In genomic region chr13:60617863-60618733, GRCh38 we compare ENCODE assay signal across 11 cellular contexts.
DNase-seq lines count a peak whose midpoint lies in the region; ATAC-seq and TF ChIP-seq lines count a peak whose summit lies in the region.
"Had no signal": no experiment of that assay in that cellular context is flagged by ENCODE, and none has a peak within 500 bp of the region (broad histone marks: within the 10 kb centered on the region; RNA-seq: fewer than 3 reads in every experiment).

No MANE protein-coding gene starts in this region.

- no peak overlapping the region for H3K27ac ChIP-seq in OCI-LY1 (ENCODE audit: low read depth, low read length, poor library complexity, severe bottlenecking)
- H3K27ac ChIP-seq: coronary artery had no signal

- H3K4me1 ChIP-seq in OCI-LY1 (ENCODE audit: insufficient read depth, low read length, severe bottlenecking), result no peaks in the 10 kb centered on the region

- no peaks in the 10 kb centered on the region for H4K20me1 ChIP-seq in OCI-LY1 (ENCODE audit: insufficient read depth, low read length)

- H3K79me2 ChIP-seq in OCI-LY1 (ENCODE audit: insufficient read depth, low read length), result no peaks in the 10 kb centered on the region

- peak; percentile 12; the same call in 1 of the 2 replicates for TF ChIP-seq CTCF in OCI-LY1 (IDR thresholded peaks at IDR 0.05; ENCODE audit: low read length)
- TF ChIP-seq CTCF in epithelial cell of esophagus (IDR thresholded peaks at IDR 0.05; ENCODE audit: insufficient read depth, low read depth, low read length, missing control alignments), result peak; percentile 20

- no peaks in the 10 kb centered on the region for H3K9me2 ChIP-seq in OCI-LY1 (ENCODE audit: low read depth, low read length)

- no peak overlapping the region for H3K4me2 ChIP-seq in OCI-LY1 (ENCODE audit: low read length)

- DNase-seq in GM03348 (ENCODE audit: low spot score) (peak; percentile 72), epithelial cell of esophagus (ENCODE audit: low read depth) (peak; percentile 34), non-pigmented ciliary epithelial cell (ENCODE audit: low read depth) (peak; percentile 4), NCI-H526 treated with DMSO at 0.1 percent for 48 hours (lab: John Stamatoyannopoulos, UW) (no peak)
- DNase-seq: naive thymus-derived CD8-positive, alpha-beta T cell; NCI-H226 had no signal

- no peaks in the 10 kb centered on the region for H3K27me3 ChIP-seq in OCI-LY1 (ENCODE audit: insufficient read depth, low read length)

- ATAC-seq in HG03039 (IDR thresholded peaks at IDR 0.05; ENCODE audit: unreplicated experiment), result no peak
- no peak for ATAC-seq in HG02981 (IDR thresholded peaks at IDR 0.05; ENCODE audit: unreplicated experiment)
- no peak for ATAC-seq in GM21786 (IDR thresholded peaks at IDR 0.05; ENCODE audit: unreplicated experiment)
- ATAC-seq: naive thymus-derived CD8-positive, alpha-beta T cell had no signal

- no peaks in the 10 kb centered on the region for H3F3A ChIP-seq in OCI-LY1 (ENCODE audit: insufficient read depth, low read length)

- H3K36me3 ChIP-seq in OCI-LY1 (ENCODE audit: insufficient read depth, low read length), result no peaks in the 10 kb centered on the region

- H2AFZ ChIP-seq in OCI-LY1 (ENCODE audit: low read length), result no peak overlapping the region

- H3K9me3 ChIP-seq in OCI-LY1 (ENCODE audit: low read length), result no peaks in the 10 kb centered on the region

- H3K9ac ChIP-seq in OCI-LY1 (ENCODE audit: low read length), result no peak overlapping the region

- H3K4me3 ChIP-seq in OCI-LY1 (ENCODE audit: low read depth, low read length, poor library complexity, severe bottlenecking) (no peak overlapping the region), epithelial cell of esophagus (ENCODE audit: low read length) (no peak overlapping the region)
- H3K4me3 ChIP-seq: coronary artery had no signal
